Comparison of ENCODE assay signal across 10 cellular contexts in genomic region chr1:156493154-156493631, GRCh38. TPM values are rescaled to one million over a fixed set of nuclear protein-coding genes. Genes with fewer than 3 reads are reported as not detected.
DNase-seq lines count a peak whose midpoint lies in the region; ATAC-seq, FAIRE-seq and TF ChIP-seq lines count a peak whose summit lies in the region.
"Had no signal": no experiment of that assay in that cellular context is flagged by ENCODE, and none has a peak within 500 bp of the region (broad histone marks: within the 10 kb centered on the region; RNA-seq: fewer than 3 reads in every experiment).

No MANE protein-coding gene starts in this region.

- POLR2A ChIA-PET in HepG2 (lab: Yijun Ruan, JAX) = no interaction called here

- H3K36me3 ChIP-seq in left ventricle myocardium inferior (no peaks in the 10 kb centered on the region), stomach (peaks cover 0 to 14% (median under 1%) of the 10 kb centered on the region in 4 donors), HepG2 (replicated peaks in 1 of 2; ENCODE audit: control insufficient read depth in 1 of 2, insufficient read depth in 2 of 2, low read length in 2 of 2) (peaks cover 4 to 7% of the 10 kb centered on the region in 2 experiments; a peak in 2 of 5 replicates)

- peak overlapping the region; percentile 97 for H3K27ac Mint-ChIP-seq in T-helper 17 cell

- peaks cover 26% of the 10 kb centered on the region for H3K79me2 ChIP-seq in HepG2 (ENCODE audit: insufficient read depth, low read length)

- TF ChIP-seq POLR2A in stomach (IDR thresholded peaks at IDR 0.05) = no peak
- TF ChIP-seq POLR2A in HepG2 (IDR thresholded peaks at IDR 0.05; ENCODE audit: insufficient read depth in 1 of 2, low read depth in 2 of 2, low read length in 2 of 2) = no peak

- no TSS peak for BruUV-seq in HepG2 (replicated peaks; lab: Mats Ljungman, UMichigan)

- CTCF ChIA-PET in HepG2 (lab: Yijun Ruan, JAX; ENCODE audit: low intra/inter-chr PET ratio, low total read pairs) = no interaction called here

- H3K4me3 Mint-ChIP-seq in T-helper 17 cell = peak overlapping the region; percentile 77

- peaks cover 91% of the 10 kb centered on the region for H3K4me1 Mint-ChIP-seq in T-helper 17 cell

- ATAC-seq in T-helper 17 cell = no peak
- ATAC-seq in HepG2 = no peak
- ATAC-seq in GM21381 (IDR thresholded peaks at IDR 0.05; ENCODE audit: unreplicated experiment) = no peak
- ATAC-seq: Panc1 had no signal

- FAIRE-seq in HepG2 (lab: Jason Lieb, UNC) = no peak

- TF ChIP-seq EP300 in stomach (IDR thresholded peaks at IDR 0.05) = no peak
- TF ChIP-seq EP300 in HepG2 (IDR thresholded peaks at IDR 0.05; ENCODE audit: low read depth in 2 of 2, low read length in 2 of 2) = no peak
- TF ChIP-seq EP300 in HepG2 (CRISPR knock-in tag; IDR thresholded peaks at IDR 0.05; ENCODE audit: borderline replicate concordance) = no peak

- H3K27me3 ChIP-seq in left ventricle myocardium inferior (ENCODE audit: low read depth) (no peaks in the 10 kb centered on the region), stomach (no peaks in the 10 kb centered on the region), HepG2 (ENCODE audit: control insufficient read depth in 1 of 2, insufficient read depth in 2 of 2, low read length in 2 of 2) (no peaks in the 10 kb centered on the region)

- peak; percentile 24 for DNase-seq in NCI-H2196 (lab: John Stamatoyannopoulos, UW; ENCODE audit: unreplicated experiment)
- DNase-seq in NCI-H2196 treated with DMSO at 0.1 percent for 48 hours (lab: John Stamatoyannopoulos, UW; ENCODE audit: unreplicated experiment) = no peak
- no peak for DNase-seq in T-helper 17 cell
- no peak for DNase-seq in left ventricle myocardium inferior
- DNase-seq in stomach = peak; percentile 75
- DNase-seq in HepG2 (ENCODE audit: low spot score) = no peak
- no peak for DNase-seq in NCI-H1417 treated with DMSO at 0.1 percent for 48 hours (lab: John Stamatoyannopoulos, UW)
- DNase-seq: central memory CD4-positive, alpha-beta T cell had no signal

- no peaks in the 10 kb centered on the region for H3K27me3 Mint-ChIP-seq in T-helper 17 cell

- peak overlapping the region; percentile 98 for H3K4me3 ChIP-seq in left ventricle myocardium inferior
- peak overlapping the region in 2 of 4 donors; percentile 9 to 28 for H3K4me3 ChIP-seq in stomach
- no peak overlapping the region for H3K4me3 ChIP-seq in HepG2 (replicated peaks in 1 of 3; ENCODE audit: insufficient read depth in 1 of 3, low read depth in 2 of 3, low read length in 3 of 3)

- H2AFZ ChIP-seq in HepG2 (ENCODE audit: low read length) = no peak overlapping the region

- H4K20me1 ChIP-seq in HepG2 (ENCODE audit: insufficient read depth, low read length) = peaks cover 72% of the 10 kb centered on the region

- TF ChIP-seq RAD21 in HepG2 (CRISPR knock-in tag; IDR thresholded peaks at IDR 0.05) = no peak

- H3K9me3 ChIP-seq in T-helper 17 cell (ENCODE audit: control insufficient read depth, low read length, poor library complexity, severe bottlenecking) = no peaks in the 10 kb centered on the region
- no peaks in the 10 kb centered on the region for H3K9me3 ChIP-seq in left ventricle myocardium inferior (replicated peaks)
- no peaks in the 10 kb centered on the region for H3K9me3 ChIP-seq in stomach
- no peaks in the 10 kb centered on the region for H3K9me3 ChIP-seq in HepG2 (ENCODE audit: low read length)

- H3K4me2 ChIP-seq in HepG2 (ENCODE audit: low read depth, low read length) = no peak overlapping the region

- TF ChIP-seq CTCF in left ventricle myocardium inferior (IDR thresholded peaks at IDR 0.05; ENCODE audit: borderline replicate concordance) (no peak), stomach (IDR thresholded peaks at IDR 0.05) (no peak), HepG2 (CRISPR knock-in tag; IDR thresholded peaks at IDR 0.05) (no peak)

- peak overlapping the region; percentile 100 for H3K27ac ChIP-seq in left ventricle myocardium inferior (replicated peaks)
- peak overlapping the region in 4 of 5 donors; percentile 47 to 99 (median 74) for H3K27ac ChIP-seq in stomach
- H3K27ac ChIP-seq in HepG2 (ENCODE audit: extremely low read length, insufficient read depth, low read length) = no peak overlapping the region

- peaks cover 6% of the 10 kb centered on the region for H3K36me3 Mint-ChIP-seq in T-helper 17 cell (ENCODE audit: low read depth)

- intact Hi-C loops in left ventricle myocardium inferior (cut with micrococcal nuclease) = no loop called here
- intact Hi-C loops in stomach (cut with DNase I; ENCODE audit: low total_unique reads) = no loop called here
- intact Hi-C loops in HepG2 (cut with micrococcal nuclease; ENCODE audit: unreplicated experiment) = no loop called here

- H3K4me1 ChIP-seq in left ventricle myocardium inferior = peaks cover 100% of the 10 kb centered on the region
- H3K4me1 ChIP-seq in stomach = peaks cover 100% of the 10 kb centered on the region in 4 donors
- H3K4me1 ChIP-seq in HepG2 (ENCODE audit: insufficient read depth, low read length) = peaks cover 30% of the 10 kb centered on the region

- H3K9ac ChIP-seq in HepG2 (ENCODE audit: insufficient read depth, low read depth, low read length) = no peak overlapping the region

- in situ Hi-C loops in HepG2 (cut with HindIII; ENCODE audit: extremely low pct_ligation_motif_present, low pct_unique_long_range_greater_than_20kb) = no loop called here

- 5 to 30% (median 23%) methylated on average over 11 of the region's 11 CpGs for WGBS in stomach, 5 donors
- WGBS in HepG2 (ENCODE audit: low lambda C conversion rate) = 91% methylated on average over 11 of the region's 11 CpGs

TF ChIP-seq in HepG2, 621 proteins besides CTCF, POLR2A, EP300 and RAD21 (continues in another document):
- TF ChIP-seq ZNF512B (CRISPR knock-in tag; IDR thresholded peaks at IDR 0.05; ENCODE audit: borderline replicate concordance) (no peak), IKZF4 (CRISPR knock-in tag; IDR thresholded peaks at IDR 0.05; ENCODE audit: borderline replicate concordance, low read depth, not compliant biosample characterization) (no peak), GLMP (CRISPR knock-in tag; IDR thresholded peaks at IDR 0.05; ENCODE audit: borderline replicate concordance) (no peak)

RNA-seq across cellular contexts. Expression of gene MEF2D, which starts 7.4 kb away (rescaled TPM):
- total RNA-seq in T-helper 17 cell = 100 to 1,000 TPM; 142 to 157 TPM
- 96.8 TPM for total RNA-seq in left ventricle myocardium inferior
- total RNA-seq in stomach = 100 to 1,000 TPM in 1 of 5 donors, 10 to 100 TPM in 4; 14.3 to 136 (median 62.5) TPM
- polyA plus RNA-seq in stomach = 10 to 100 TPM in 2 of 3 donors, 1 to 10 TPM in 1; 7.7 to 15.6 (median 14.5) TPM
- total RNA-seq in HepG2 (2016; rRNA removed; fragmentation: Illumina TruSeq; extraction: Trizol) = 1.3 and 1.6 TPM in 2 replicates
- 0.10 and 0.18 TPM in 2 replicates for total RNA-seq in HepG2 (2016; cell fraction: cytosol; rRNA removed; fragmentation: Illumina TruSeq; extraction: Trizol; ENCODE audit: low read depth)
- 0.94 and 1.4 TPM in 2 replicates for total RNA-seq in HepG2 (2016; cell fraction: insoluble cytoplasmic fraction; rRNA removed; fragmentation: Illumina TruSeq; extraction: Trizol)
- 0.86 and 1.1 TPM in 2 replicates for total RNA-seq in HepG2 (2016; cell fraction: membrane; rRNA removed; fragmentation: Illumina TruSeq; extraction: Trizol)
- total RNA-seq in HepG2 (2016; cell fraction: nucleus; rRNA removed; fragmentation: Illumina TruSeq; extraction: Trizol) = 1.6 and 2.1 TPM in 2 replicates
- polyA plus RNA-seq in HepG2 (2011; rRNA removed) = 3.9 and 4.8 TPM in 2 replicates
- 3.4 and 4.5 TPM in 2 replicates for polyA plus RNA-seq in HepG2 (2011; cell fraction: cytosol; rRNA removed)
- polyA plus RNA-seq in HepG2 (2011; cell fraction: nucleus; rRNA removed) = 16.7 and 19.0 TPM in 2 replicates
- 7.2 and 7.9 TPM in 2 replicates for polyA plus RNA-seq in HepG2 (2012)
- 0.14 and 0.24 TPM in 2 replicates for polyA plus RNA-seq in HepG2 (2016; cell fraction: cytosol; fragmentation: Illumina TruSeq; extraction: Trizol; ENCODE audit: low read depth)
- 2.7 and 4.2 TPM in 2 replicates for polyA plus RNA-seq in HepG2 (2016; cell fraction: insoluble cytoplasmic fraction; fragmentation: Illumina TruSeq; extraction: Trizol; ENCODE audit: low read depth)
- 0.64 and 0.70 TPM in 2 replicates for polyA plus RNA-seq in HepG2 (2016; cell fraction: membrane; fragmentation: Illumina TruSeq; extraction: Trizol; ENCODE audit: low read depth)
- polyA plus RNA-seq in HepG2 (2016; cell fraction: nucleus; fragmentation: Illumina TruSeq; extraction: Trizol; ENCODE audit: insufficient read depth, low read depth) = 5.2 and 6.2 TPM in 2 replicates
- 6.9 and 12.7 TPM in 2 replicates for polyA minus RNA-seq in HepG2 (2011; rRNA and poly(A)+ RNA removed; ENCODE audit: low replicate concordance)
- polyA minus RNA-seq in HepG2 (2011; cell fraction: cytosol; rRNA and poly(A)+ RNA removed) = 4.3 and 7.2 TPM in 2 replicates
- 5.4 and 6.3 TPM in 2 replicates for polyA minus RNA-seq in HepG2 (2011; cell fraction: nucleus; rRNA and poly(A)+ RNA removed)

Comparison
In these comparisons a context has a peak if more than half of its experiments do, and no peak if none do; other contexts are left out.
1. DNase-seq: peak in NCI-H2196 (single experiment) and stomach (single experiment); none in NCI-H2196 treated with DMSO at 0.1 percent for 48 hours (single experiment), T-helper 17 cell (0 of 3), left ventricle myocardium inferior (single experiment), HepG2 (single experiment) and NCI-H1417 treated with DMSO at 0.1 percent for 48 hours (single experiment).
2. RNA of gene MEF2D, which starts 7.4 kb away (total RNA-seq): 142 to 157 TPM in T-helper 17 cell, 96.8 TPM in left ventricle myocardium inferior (single experiment) and 14.3 to 136 TPM in stomach; 0.10 to 2.1 TPM in HepG2; every median in the first group is over 4 times any median in the second.